In genomic region chr2:132999421-132999820, GRCh38 we compare ENCODE assay signal across 23 cellular contexts.
"Had no signal": no experiment of that assay in that cellular context is flagged by ENCODE, and none has a peak within 500 bp of the region (broad histone marks: within the 10 kb centered on the region; RNA-seq: fewer than 3 reads in every experiment).

No MANE protein-coding gene starts in this region.

- H3K27ac ChIP-seq: ascending aorta, coronary artery, dorsolateral prefrontal cortex, epithelial cell of prostate, gastrocnemius medialis, heart left ventricle had no signal

- DNase-seq: activated CD4-positive, alpha-beta memory T cell treated with anti-CD3 and anti-CD28 coated beads, Interleukin-2, amount 10 ng/mL, durations not matched to agents 7 days and 5 days; activated CD4-positive, alpha-beta T cell treated with anti-CD3 and anti-CD28 coated beads for 36 hours; activated CD4-positive, alpha-beta T cell treated with anti-CD3 and anti-CD28 coated beads, Interleukin-2, amount 10 ng/mL, durations not matched to agents 24 days and 14 days; activated CD4-positive, CD25-positive, alpha-beta regulatory T cell; activated CD4-positive, CD25-positive, alpha-beta regulatory T cell treated with anti-CD3 and anti-CD28 coated beads, Interleukin-2, amount 50 U/mL, for 72 hours; activated CD8-positive, alpha-beta memory T cell treated with anti-CD3 and anti-CD28 coated beads, Interleukin-2, amount 50 U/mL, for 48 hours; activated gamma-delta T cell; activated naive CD4-positive, alpha-beta T cell; activated naive CD4-positive, alpha-beta T cell treated with anti-CD3 and anti-CD28 coated beads, Interleukin-2, amount 10 ng/mL, durations not matched to agents 7 days and 5 days; activated naive CD8-positive, alpha-beta T cell treated with anti-CD3 and anti-CD28 coated beads, Interleukin-2, amount 10 ng/mL, durations not matched to agents 7 days and 5 days; activated T-cell treated with anti-CD3 and anti-CD28 coated beads for 4 hours; activated T-cell treated with anti-CD3 and anti-CD28 coated beads, Interleukin-2, amount 50 U/mL, for 24 hours; activated T-cell treated with anti-CD3 and anti-CD28 coated beads, Interleukin-2, amount 50 U/mL, for 72 hours; dorsolateral prefrontal cortex; effector memory CD8-positive, alpha-beta T cell; foreskin fibroblast; gastrocnemius medialis; glutamatergic neuron; heart left ventricle; T-helper 2 cell had no signal

- H3K36me3 ChIP-seq: ascending aorta, gastrocnemius medialis, heart left ventricle had no signal

- H3K4me1 ChIP-seq: ascending aorta, gastrocnemius medialis, heart left ventricle had no signal

- H3K9me3 ChIP-seq: ascending aorta, gastrocnemius medialis had no signal

- H3K4me3 ChIP-seq: ascending aorta, coronary artery, dorsolateral prefrontal cortex, gastrocnemius medialis, heart left ventricle had no signal

- H3K27me3 ChIP-seq: ascending aorta, dorsolateral prefrontal cortex, gastrocnemius medialis, heart left ventricle had no signal
